ENCODE assay signal across 8 cellular contexts in genomic region chr20:37903317-37904007, GRCh38. TPM values are rescaled to one million over a fixed set of nuclear protein-coding genes. Genes with fewer than 3 reads are reported as not detected.
A peak's percentile ranks its signal among the peaks of the same experiment; 100 is the strongest.
DNase-seq lines count a peak whose midpoint lies in the region; ATAC-seq and TF ChIP-seq lines count a peak whose summit lies in the region.

No MANE protein-coding gene starts in this region.

- H3K4me1 ChIP-seq in NT2/D1 (ENCODE audit: insufficient read depth, insufficient read length): peaks cover 24% of the 10 kb centered on the region
- peaks cover 3% of the 10 kb centered on the region for H3K4me1 ChIP-seq in fibroblast of lung (ENCODE audit: control insufficient read depth, extremely low read depth, insufficient read depth, low read length)

- no peaks in the 10 kb centered on the region for H3K79me2 ChIP-seq in fibroblast of lung (ENCODE audit: control insufficient read depth, insufficient read depth, low read length)

- DNase-seq in GM12864 (ENCODE audit: low read depth) (no peak), NT2/D1 (ENCODE audit: low read depth, low spot score) (no peak), fibroblast of lung (ENCODE audit: low read depth in 2 of 2) (no peak), retina (peak; percentile 71), NCI-H1092 treated with DMSO at 0.1 percent for 48 hours (lab: John Stamatoyannopoulos, UW) (no peak), MV-4-11 (lab: John Stamatoyannopoulos, UW) (no peak), COLO668 (lab: John Stamatoyannopoulos, UW; ENCODE audit: unreplicated experiment) (no peak)

- TF ChIP-seq CTCF in GM12864 (IDR thresholded peaks at IDR 0.05; ENCODE audit: low read depth, low read length, missing control alignments) (peak; percentile 49), fibroblast of lung (conservative IDR thresholded peaks at IDR 0.05 in 1 of 2, IDR thresholded peaks at IDR 0.05 in 1 of 2; ENCODE audit: low read depth in 1 of 2, low read length in 2 of 2) (peak in 1 of 2 donors; percentile 18)

- H3K4me3 ChIP-seq in GM12864 (ENCODE audit: low read depth, low read length) (peak overlapping the region; percentile 53), NT2/D1 (ENCODE audit: insufficient read length, low read depth) (peak overlapping the region; percentile 39), fibroblast of lung (replicated peaks in 1 of 4; ENCODE audit: control extremely low read depth in 1 of 4, insufficient read depth in 1 of 4, low read depth in 3 of 4, low read length in 4 of 4) (peak overlapping the region in 1 of 4 experiments; percentile 55)

- H3K4me2 ChIP-seq in fibroblast of lung (ENCODE audit: extremely low read depth, insufficient read depth, low read length): peak overlapping the region; percentile 23

- H3K9me3 ChIP-seq in NT2/D1 (ENCODE audit: insufficient read depth, low read length) (no peaks in the 10 kb centered on the region), fibroblast of lung (ENCODE audit: control insufficient read depth, insufficient read depth, low read depth, low read length) (no peaks in the 10 kb centered on the region)

- no peak for ATAC-seq in HG03354 (IDR thresholded peaks at IDR 0.05; ENCODE audit: poor library complexity, severe bottlenecking, unreplicated experiment)

- H2AFZ ChIP-seq in fibroblast of lung (ENCODE audit: low read length): no peak overlapping the region

- no peaks in the 10 kb centered on the region for H4K20me1 ChIP-seq in fibroblast of lung (ENCODE audit: control insufficient read depth, extremely low read depth, insufficient read depth, low read length)

- H3K27ac ChIP-seq in fibroblast of lung (ENCODE audit: insufficient read depth, low read length): no peak overlapping the region

- H3K9ac ChIP-seq in NT2/D1 (ENCODE audit: insufficient read length, low read depth) (peak overlapping the region; percentile 68), fibroblast of lung (ENCODE audit: insufficient read depth, low read length) (no peak overlapping the region)

- H3K27me3 ChIP-seq in NT2/D1 (ENCODE audit: insufficient read depth, insufficient read length): peaks cover 12% of the 10 kb centered on the region
- H3K27me3 ChIP-seq in fibroblast of lung (ENCODE audit: control insufficient read depth, insufficient read depth, low read length): peaks cover 57% of the 10 kb centered on the region

- H3K36me3 ChIP-seq in NT2/D1 (ENCODE audit: insufficient read depth, insufficient read length, low read length) (no peaks in the 10 kb centered on the region), fibroblast of lung (ENCODE audit: control insufficient read depth, insufficient read depth, low read length) (no peaks in the 10 kb centered on the region)

RNA-seq across cellular contexts. Expression of gene VSTM2L, which starts 0.5 kb away (rescaled TPM):
- total RNA-seq in fibroblast of lung: 1.5 and 1.7 TPM in 2 replicates
- 0.45 and 0.66 TPM in 2 replicates for polyA plus RNA-seq in fibroblast of lung
- polyA plus RNA-seq in fibroblast of lung (2012): 0.84 and 1.5 TPM in 2 replicates
- polyA minus RNA-seq in fibroblast of lung (ENCODE audit: low replicate concordance): 0.31 and 0.41 TPM in 2 replicates
